ENCODE assay signal across 8 cellular contexts in genomic region chr17:67995568-67996191, GRCh38. TPM values are rescaled to one million over a fixed set of nuclear protein-coding genes. Genes with fewer than 3 reads are reported as not detected.
DNase-seq lines count a peak whose midpoint lies in the region; ATAC-seq, FAIRE-seq and TF ChIP-seq lines count a peak whose summit lies in the region.

No MANE protein-coding gene starts in this region.

- H3K4me2 ChIP-seq in astrocyte (ENCODE audit: low read length): peak overlapping the region; percentile 99

- DNase-seq in Caco-2 (peak in 1 of 2 experiments; percentile 38), M059J (ENCODE audit: low read depth) (peak; percentile 20), astrocyte (ENCODE audit: low read depth) (no peak), NCI-H1417 treated with DMSO at 0.1 percent for 48 hours (lab: John Stamatoyannopoulos, UW) (no peak), AML-193 (lab: John Stamatoyannopoulos, UW) (no peak)

- peak overlapping the region; percentile 73 for H3K9ac ChIP-seq in astrocyte (ENCODE audit: low read length)

- H3K4me1 ChIP-seq in Caco-2 (peaks cover 6% of the 10 kb centered on the region; the same call in 1 of the 2 replicates), astrocyte (ENCODE audit: insufficient read depth, low read length) (peaks cover 23% of the 10 kb centered on the region)

- peak overlapping the region; percentile 53 for H3K4me3 ChIP-seq in Caco-2 (ENCODE audit: low read depth, low read length)
- peak overlapping the region; percentile 71 for H3K4me3 ChIP-seq in astrocyte (ENCODE audit: insufficient read depth, low read depth, low read length)
- peak overlapping the region; percentile 46; the same call in 1 of the 2 replicates for H3K4me3 ChIP-seq in iPS-18c (ENCODE audit: insufficient read depth, low read depth, low read length)
- peak overlapping the region; percentile 21 to 75 (median 44) for H3K4me3 ChIP-seq in skin epidermis

- intact Hi-C loops in Caco-2 (cut with micrococcal nuclease; ENCODE audit: unreplicated experiment): no loop called here

- H3K4me1 Mint-ChIP-seq in Caco-2 (ENCODE audit: low read depth, unreplicated experiment) (peaks cover 15% of the 10 kb centered on the region), astrocyte (ENCODE audit: low read depth, unreplicated experiment) (peaks cover 13% of the 10 kb centered on the region)

- peak overlapping the region; percentile 51 for H2AFZ ChIP-seq in astrocyte (ENCODE audit: low read depth, low read length)

- H3K27ac ChIP-seq in astrocyte (ENCODE audit: low read depth, low read length) (no peak overlapping the region), skin epidermis (peak overlapping the region in 10 of 21 experiments; percentile 10 to 79 (median 60))

- H3K27me3 Mint-ChIP-seq in Caco-2 (ENCODE audit: insufficient read depth, unreplicated experiment) (no peaks in the 10 kb centered on the region), astrocyte (ENCODE audit: low read depth, unreplicated experiment) (peaks cover 9% of the 10 kb centered on the region)

- TF ChIP-seq CTCF in Caco-2 (IDR thresholded peaks at IDR 0.05; ENCODE audit: insufficient read depth in 1 of 2, low read depth in 1 of 2, low read length in 1 of 2, severe bottlenecking in 1 of 2, unreplicated experiment in 1 of 2) (peak in 1 of 2 experiments; percentile 5), astrocyte (IDR thresholded peaks at IDR 0.05; ENCODE audit: insufficient read depth, low read depth, low read length) (no peak)

- CTCF ChIA-PET in Caco-2 (lab: Charles Lee): interaction anchor here (1.1 kb wide), 1 partner anchor 24 kb away, joined by 4 read pairs; no protein-coding TSS in a partner anchor

- H3K9me3 ChIP-seq in Caco-2 (no peaks in the 10 kb centered on the region), astrocyte (ENCODE audit: insufficient read depth, low read depth, low read length) (no peaks in the 10 kb centered on the region), iPS-18c (ENCODE audit: control insufficient read depth, insufficient read depth, low read length) (peaks cover 2% of the 10 kb centered on the region)

- H3K36me3 Mint-ChIP-seq in Caco-2 (ENCODE audit: insufficient read depth, unreplicated experiment) (peaks cover 5% of the 10 kb centered on the region), astrocyte (ENCODE audit: low read depth, unreplicated experiment) (no peaks in the 10 kb centered on the region)

- H3K36me3 ChIP-seq in Caco-2 (ENCODE audit: control insufficient read depth, insufficient read depth, low read length) (no peaks in the 10 kb centered on the region), astrocyte (ENCODE audit: insufficient read depth, low read length) (no peaks in the 10 kb centered on the region)

- BruUV-seq in Caco-2 (replicated peaks; lab: Mats Ljungman, UMichigan): no TSS peak

- H3K79me2 ChIP-seq in astrocyte (ENCODE audit: insufficient read depth, low read length): no peaks in the 10 kb centered on the region

- no peaks in the 10 kb centered on the region for H4K20me1 ChIP-seq in astrocyte (ENCODE audit: insufficient read depth, low read length)

- H3K4me3 Mint-ChIP-seq in Caco-2 (ENCODE audit: unreplicated experiment) (peak overlapping the region; percentile 92), astrocyte (ENCODE audit: unreplicated experiment) (peak overlapping the region; percentile 89)

- no peak for ATAC-seq in HG02840 (IDR thresholded peaks at IDR 0.05; ENCODE audit: low FRiP score, unreplicated experiment)

- POLR2A ChIA-PET in Caco-2 (lab: Charles Lee): no interaction called here

- H3K9me3 Mint-ChIP-seq in Caco-2 (ENCODE audit: unreplicated experiment) (no peaks in the 10 kb centered on the region), astrocyte (ENCODE audit: unreplicated experiment) (no peaks in the 10 kb centered on the region)

- FAIRE-seq in astrocyte (lab: Jason Lieb, UNC): no peak

- H3K27ac Mint-ChIP-seq in Caco-2 (ENCODE audit: unreplicated experiment) (peak overlapping the region; percentile 40), astrocyte (ENCODE audit: unreplicated experiment) (no peak overlapping the region)

- H3K27me3 ChIP-seq in Caco-2 (replicated peaks; ENCODE audit: control insufficient read depth, insufficient read depth, low read length) (no peaks in the 10 kb centered on the region), astrocyte (ENCODE audit: insufficient read depth, low read length) (no peaks in the 10 kb centered on the region)

RNA-seq across cellular contexts. Expression of gene C17orf58, which starts 0.6 kb away (rescaled TPM):
- total RNA-seq in Caco-2 (2022): 13.5 and 14.4 TPM in 2 replicates
- total RNA-seq in M059J (2014; rRNA removed; shearing (Covaris generic)): 22.6 and 30.3 TPM in 2 replicates
- 8.5 and 9.2 TPM in 2 replicates for total RNA-seq in astrocyte

RNA-seq across cellular contexts. Expression of gene KPNA2, which starts 39.9 kb away (rescaled TPM):
- total RNA-seq in Caco-2 (2022): 324 and 339 TPM in 2 replicates
- 188 and 239 TPM in 2 replicates for total RNA-seq in M059J (2014; rRNA removed; shearing (Covaris generic))
- total RNA-seq in astrocyte: 183 and 208 TPM in 2 replicates
